In genomic region chrX:150499240-150499639, GRCh38 we compare ENCODE assay signal across 27 cellular contexts.
"Had no signal": no experiment of that assay in that cellular context is flagged by ENCODE, and none has a peak within 500 bp of the region (broad histone marks: within the 10 kb centered on the region; RNA-seq: fewer than 3 reads in every experiment).

No MANE protein-coding gene starts in this region.

- H3K9me3 ChIP-seq: left lung, pancreas, right atrium auricular region, suprapubic skin, transverse colon, upper lobe of right lung, uterus had no signal

- H3K4me3 ChIP-seq: dorsolateral prefrontal cortex, left lung, pancreas, right atrium auricular region, smooth muscle cell, suprapubic skin, transverse colon, upper lobe of right lung, uterus had no signal

- H3K36me3 ChIP-seq: left lung, pancreas, right atrium auricular region, suprapubic skin, transverse colon, upper lobe of right lung, uterus had no signal

- DNase-seq: dorsolateral prefrontal cortex; effector CD4-positive, alpha-beta T cell; foreskin keratinocyte; hypothalamus; immature natural killer cell; islet precursor cell; left cardiac atrium; left lung; mesendoderm; midbrain; naive thymus-derived CD8-positive, alpha-beta T cell; occipital lobe; pancreas; stimulated activated CD4-positive, alpha-beta T cell treated with anti-CD3 and anti-CD28 coated beads, Interleukin-12 subunit alpha, Interleukin-12 subunit beta, amount 100 ng/mL, for 4 hours; stimulated activated CD4-positive, alpha-beta T cell treated with anti-CD3 and anti-CD28 coated beads, Interleukin-1b, Interleukin-23, amount 100 ng/mL, for 48 hours; stimulated activated CD4-positive, alpha-beta T cell treated with anti-CD3 and anti-CD28 coated beads, Interleukin-4, amount 100 ng/mL, for 1 hour; stimulated activated CD8-positive, alpha-beta memory T cell treated with anti-CD3 and anti-CD28 coated beads, Interleukin-4, amount 100 ng/mL, for 48 hours; stimulated activated naive CD4-positive, alpha-beta T cell; stimulated activated naive CD8-positive, alpha-beta T cell treated with anti-CD3 and anti-CD28 coated beads, Interleukin-15, amount 100 ng/mL, for 72 hours; transverse colon; upper lobe of right lung; uterus had no signal

- H3K4me2 ChIP-seq: smooth muscle cell had no signal

- H3K27ac ChIP-seq: dorsolateral prefrontal cortex, foreskin keratinocyte, left lung, pancreas, right atrium auricular region, suprapubic skin, transverse colon, upper lobe of right lung, uterus had no signal

- H3K4me1 ChIP-seq: foreskin keratinocyte, left lung, uterus had no signal

- ATAC-seq: esophagus mucosa; foreskin keratinocyte; left cardiac atrium; left lung; naive thymus-derived CD8-positive, alpha-beta T cell; pancreas; sciatic nerve; stimulated activated naive CD8-positive, alpha-beta T cell treated with anti-CD3 and anti-CD28 coated beads, Interleukin-15, amount 100 ng/mL, for 72 hours; upper lobe of right lung had no signal

- H3K27me3 ChIP-seq: foreskin keratinocyte, left lung, right atrium auricular region, suprapubic skin, transverse colon, upper lobe of right lung, uterus had no signal
